ENCODE assay signal across 23 cellular contexts in genomic region chr1:200399860-200400259, GRCh38. TPM values are rescaled to one million over a fixed set of nuclear protein-coding genes. Genes with fewer than 3 reads are reported as not detected.
DNase-seq lines count a peak whose midpoint lies in the region; ATAC-seq, FAIRE-seq and TF ChIP-seq lines count a peak whose summit lies in the region.
"Had no signal": no experiment of that assay in that cellular context is flagged by ENCODE, and none has a peak within 500 bp of the region (broad histone marks: within the 10 kb centered on the region; RNA-seq: fewer than 3 reads in every experiment).

No MANE protein-coding gene starts in this region.

- no peak for ATAC-seq in GM23338
- ATAC-seq: GM12878, HCT116, Panc1 had no signal

- H3K9ac ChIP-seq in SK-N-MC (ENCODE audit: insufficient read length) = no peak overlapping the region
- H3K9ac ChIP-seq: BLaER1 had no signal

- no peaks in the 10 kb centered on the region for H3K9me3 Mint-ChIP-seq in GM23338
- H3K9me3 Mint-ChIP-seq in nephron progenitor cell = no peaks in the 10 kb centered on the region
- H3K9me3 Mint-ChIP-seq: CD4-positive, alpha-beta T cell had no signal

- peaks cover 55% of the 10 kb centered on the region for H3K4me1 ChIP-seq in GM23338 (ENCODE audit: insufficient read depth)
- no peaks in the 10 kb centered on the region for H3K4me1 ChIP-seq in small intestine (ENCODE audit: control insufficient read depth in 2 of 2, insufficient read depth in 1 of 2, low read depth in 1 of 2, low read length in 1 of 2)
- H3K4me1 ChIP-seq: BLaER1 had no signal

- H3K9me2 ChIP-seq in GM23338 (ENCODE audit: insufficient read depth) = no peaks in the 10 kb centered on the region

- H3K27ac Mint-ChIP-seq in GM23338 = peak overlapping the region; percentile 18; the same call in 1 of the 2 replicates
- H3K27ac Mint-ChIP-seq in nephron progenitor cell = no peak overlapping the region
- H3K27ac Mint-ChIP-seq: CD4-positive, alpha-beta T cell had no signal

- H3K27me3 Mint-ChIP-seq in GM23338 (ENCODE audit: insufficient read depth, low read depth, poor library complexity) (no peaks in the 10 kb centered on the region), nephron progenitor cell (ENCODE audit: low read depth, poor library complexity) (no peaks in the 10 kb centered on the region)
- H3K27me3 Mint-ChIP-seq: CD4-positive, alpha-beta T cell had no signal

- H3K27me3 ChIP-seq in GM23338 (ENCODE audit: insufficient read depth) (no peaks in the 10 kb centered on the region), small intestine (ENCODE audit: control insufficient read depth in 2 of 2, insufficient read depth in 2 of 2, low read length in 2 of 2) (no peaks in the 10 kb centered on the region)
- H3K27me3 ChIP-seq: BLaER1, MG63 had no signal

- H3K4me3 ChIP-seq in GM23338 = no peak overlapping the region
- H3K4me3 ChIP-seq in SK-N-MC = no peak overlapping the region
- H3K4me3 ChIP-seq in fibroblast of villous mesenchyme (ENCODE audit: low read depth, low read length) = no peak overlapping the region
- no peak overlapping the region for H3K4me3 ChIP-seq in small intestine (ENCODE audit: low read depth in 1 of 2, low read length in 2 of 2)
- H3K4me3 ChIP-seq: BLaER1, GM12878, MG63 had no signal

- 99 to 100% (median 100%) methylated on average over 1 of the region's 1 CpG for whole genome bisulfite sequencing in small intestine, 3 donors

- H3K4me1 Mint-ChIP-seq in GM23338 = peaks cover 68% of the 10 kb centered on the region
- H3K4me1 Mint-ChIP-seq in nephron progenitor cell = peaks cover 33% of the 10 kb centered on the region

- H3K27ac ChIP-seq in GM23338 (ENCODE audit: low read depth) = no peak overlapping the region
- peak overlapping the region; percentile 22; the same call in 1 of the 2 replicates for H3K27ac ChIP-seq in SK-N-MC
- H3K27ac ChIP-seq in small intestine (ENCODE audit: low read depth in 1 of 2, low read length in 1 of 2) = no peak overlapping the region
- H3K27ac ChIP-seq: BLaER1 had no signal

- H3K36me3 Mint-ChIP-seq in GM23338 (ENCODE audit: low read depth) (peaks cover 22% of the 10 kb centered on the region; the same call in 2 of the 3 replicates), nephron progenitor cell (ENCODE audit: low read depth) (peaks cover 9% of the 10 kb centered on the region)

- H3F3A ChIP-seq in GM23338 (replicated peaks; ENCODE audit: low read depth) = no peaks in the 10 kb centered on the region

- H3K36me3 ChIP-seq in GM23338 (ENCODE audit: insufficient read depth) = peaks cover 5% of the 10 kb centered on the region; the same call in 1 of the 2 replicates
- peaks cover 43% of the 10 kb centered on the region for H3K36me3 ChIP-seq in SK-N-MC (ENCODE audit: insufficient read depth, low read length)
- no peaks in the 10 kb centered on the region for H3K36me3 ChIP-seq in small intestine (ENCODE audit: control insufficient read depth in 2 of 2, insufficient read depth in 2 of 2, low read length in 2 of 2)

- H3K79me2 ChIP-seq in GM23338 (replicated peaks; ENCODE audit: insufficient read depth) = peaks cover 73% of the 10 kb centered on the region

- H2AFZ ChIP-seq in GM23338 = no peak overlapping the region

- H3K4me3 Mint-ChIP-seq in GM23338 (no peak overlapping the region), nephron progenitor cell (no peak overlapping the region)
- H3K4me3 Mint-ChIP-seq: CD4-positive, alpha-beta T cell had no signal

- no peak for TF ChIP-seq CTCF in GM23338 (conservative IDR thresholded peaks at IDR 0.05; ENCODE audit: low read depth in 2 of 2)
- TF ChIP-seq CTCF in fibroblast of villous mesenchyme (IDR thresholded peaks at IDR 0.05; ENCODE audit: insufficient read depth, low read depth, low read length) = no peak
- TF ChIP-seq CTCF in nephron progenitor cell (IDR thresholded peaks at IDR 0.05) = no peak

- no peak for DNase-seq in GM23338 (ENCODE audit: low spot score)
- DNase-seq in SK-N-MC (ENCODE audit: low read depth, low spot score) = no peak
- DNase-seq in fibroblast of villous mesenchyme (ENCODE audit: low read depth) = peak; percentile 37
- no peak for DNase-seq in small intestine
- DNase-seq in NCI-H524 treated with DMSO at 0.1 percent for 48 hours (lab: John Stamatoyannopoulos, UW) = no peak
- DNase-seq in nephron progenitor cell = no peak
- no peak for DNase-seq in NCI-H2171 treated with DMSO at 0.1 percent for 48 hours (lab: John Stamatoyannopoulos, UW)
- DNase-seq in HuH-7.5 (ENCODE audit: low spot score) = no peak
- DNase-seq: ACHN; CD4-positive, alpha-beta T cell; COR-L47; DMS79 treated with DMSO at 0.1 percent for 48 hours; GOT3; MG63; NCI-H1048; NCI-H1417 treated with DMSO at 0.1 percent for 48 hours; NCI-H187; NCI-H748 treated with DMSO at 0.1 percent for 48 hours; NK-92 treated with Interleukin-12 subunit alpha and Interleukin-12 subunit beta, amount 100 ng/mL, for 24 hours had no signal

- H3K9me3 ChIP-seq in SK-N-MC (ENCODE audit: low read depth, low read length) (no peaks in the 10 kb centered on the region), small intestine (ENCODE audit: control insufficient read depth, low read depth) (no peaks in the 10 kb centered on the region)
- H3K9me3 ChIP-seq: BLaER1, MG63 had no signal

- peaks cover 10% of the 10 kb centered on the region; the same call in 1 of the 2 replicates for H4K20me1 ChIP-seq in GM23338 (replicated peaks; ENCODE audit: insufficient read depth)

- H3K4me2 ChIP-seq in GM23338 = 0 out of 2 replicates have a peak overlapping the region, but pooled peaks have one; percentile 7
- H3K4me2 ChIP-seq: BLaER1 had no signal

- FAIRE-seq in small intestine (lab: Jason Lieb, UNC) = peak; percentile 39

TF ChIP-seq in GM23338, 12 proteins besides CTCF, POLR2A, EP300 and RAD21 (continues in another document):
- TF ChIP-seq ETS1 (IDR thresholded peaks at IDR 0.05) = no peak
- no peak for TF ChIP-seq POLR2AphosphoS5 (IDR thresholded peaks at IDR 0.05; ENCODE audit: low read depth)
- TF ChIP-seq NANOG (IDR thresholded peaks at IDR 0.05; ENCODE audit: borderline replicate concordance) = no peak
- no peak for TF ChIP-seq ZNF114 (CRISPR knock-in tag; IDR thresholded peaks at IDR 0.05)
- no peak for TF ChIP-seq EZH2 (IDR thresholded peaks at IDR 0.05; ENCODE audit: low read depth, unreplicated experiment)
- no peak for TF ChIP-seq CREB1 (CRISPR knock-in tag; IDR thresholded peaks at IDR 0.05; ENCODE audit: low read depth)
- TF ChIP-seq ZNF331 (CRISPR knock-in tag; IDR thresholded peaks at IDR 0.05; ENCODE audit: low read depth) = no peak
- TF ChIP-seq REST (IDR thresholded peaks at IDR 0.05; ENCODE audit: unreplicated experiment) = no peak

RNA-seq across cellular contexts. Expression of gene ZNF281, which starts 10.0 kb away (rescaled TPM):
- 79.3 and 81.2 TPM in 2 replicates for total RNA-seq in GM23338 (2014; rRNA removed; shearing (Covaris generic))
- polyA plus RNA-seq in GM23338 (2016; fragmentation: Nextera tagmentation; extraction: Ambion mirVana) (51.5 and 62.1 TPM in 2 replicates), small intestine (1 to 10 TPM; 1.6 to 3.6 (median 3.1) TPM)
- 47.4 and 48.8 TPM in 2 replicates for total RNA-seq in fibroblast of villous mesenchyme
